8 cellular contexts compared by ENCODE assay signal in the genomic region with DNA sequence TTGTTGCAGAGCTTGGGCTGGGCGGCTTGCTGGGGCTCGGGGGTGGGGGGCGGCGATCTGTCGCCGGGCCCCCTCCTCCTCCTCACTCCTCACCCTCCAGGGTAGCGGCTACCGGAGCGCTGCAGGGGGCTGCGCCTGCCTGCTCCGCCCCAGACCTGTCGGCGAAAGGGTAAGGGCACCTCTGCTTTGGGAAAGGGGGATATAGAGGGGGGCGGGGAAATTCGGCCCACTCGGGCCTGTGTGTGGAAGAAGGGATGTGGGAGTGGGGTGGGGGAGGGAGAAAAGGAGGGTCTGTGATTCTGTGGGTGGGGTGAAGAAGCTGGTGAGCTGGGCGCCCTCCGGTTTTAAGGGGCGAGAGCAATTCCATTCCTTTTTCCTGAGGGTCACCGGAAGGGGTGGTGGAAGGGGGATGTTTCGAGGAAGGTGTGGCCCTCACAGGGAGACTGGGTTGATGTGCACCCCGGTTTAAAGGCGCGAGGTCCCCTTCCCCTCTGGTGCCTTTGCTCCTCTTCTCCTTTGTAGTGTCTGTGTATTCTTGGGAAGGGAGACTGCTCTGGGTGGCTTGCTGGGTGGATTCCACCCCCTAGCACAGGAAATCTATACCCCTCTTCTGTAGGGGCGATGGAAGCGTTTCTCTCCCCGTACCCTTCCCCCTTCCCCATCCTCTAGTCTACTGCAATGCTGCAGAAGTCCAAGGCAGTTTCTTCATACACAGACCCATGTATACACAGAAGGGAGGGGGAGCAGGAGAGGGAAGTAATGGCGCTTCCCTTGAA. TPM values are rescaled to one million over a fixed set of nuclear protein-coding genes. Genes with fewer than 3 reads are reported as not detected.
DNase-seq lines count a peak whose midpoint lies in the region; ATAC-seq, FAIRE-seq and TF ChIP-seq lines count a peak whose summit lies in the region.

No MANE protein-coding gene starts in this region.

- no peaks in the 10 kb centered on the region for H3K9me3 Mint-ChIP-seq in T-cell

- peak overlapping the region; percentile 79 for H3K4me3 ChIP-seq in A549
- peak overlapping the region; percentile 99 for H3K4me3 ChIP-seq in GM12875 (ENCODE audit: low read depth, low read length)
- peak overlapping the region; percentile 94 for H3K4me3 ChIP-seq in HUES6 (ENCODE audit: low read depth, low read length)
- peak overlapping the region; percentile 82 to 89 for H3K4me3 ChIP-seq in duodenal mucosa (ENCODE audit: low read depth in 1 of 2, low read length in 2 of 2)
- peak overlapping the region; percentile 87 to 91 for H3K4me3 ChIP-seq in testis

- TF ChIP-seq CTCF in A549 (IDR thresholded peaks at IDR 0.05) (no peak), GM12875 (IDR thresholded peaks at IDR 0.05; ENCODE audit: borderline replicate concordance, insufficient read depth, low read depth, low read length) (no peak), testis (IDR thresholded peaks at IDR 0.05) (no peak)

- H3K9ac ChIP-seq in HUES6 (ENCODE audit: low read length) (peak overlapping the region; percentile 97), duodenal mucosa (ENCODE audit: low read depth in 1 of 2, low read length in 2 of 2) (peak overlapping the region; percentile 67 to 81)

- H3K27me3 ChIP-seq in HUES6 (ENCODE audit: control insufficient read depth, insufficient read depth, low read length) = no peaks in the 10 kb centered on the region
- no peaks in the 10 kb centered on the region for H3K27me3 ChIP-seq in duodenal mucosa (ENCODE audit: control insufficient read depth in 1 of 2, insufficient read depth in 2 of 2, low read length in 2 of 2)
- no peaks in the 10 kb centered on the region for H3K27me3 ChIP-seq in testis

- H3K4me1 ChIP-seq in A549 (peaks cover 26% of the 10 kb centered on the region), HUES6 (ENCODE audit: control insufficient read depth, insufficient read depth, low read length) (peaks cover 12% of the 10 kb centered on the region), duodenal mucosa (ENCODE audit: control insufficient read depth in 1 of 2, insufficient read depth in 2 of 2, low read length in 2 of 2) (peaks cover 10 to 15% of the 10 kb centered on the region in 2 donors), testis (peaks cover 4% of the 10 kb centered on the region)

- H3K36me3 Mint-ChIP-seq in T-cell = peaks cover 4% of the 10 kb centered on the region

- no peak for TF ChIP-seq RAD21 in A549 (conservative IDR thresholded peaks at IDR 0.05 in 1 of 2, IDR thresholded peaks at IDR 0.05 in 1 of 2)

- CTCF ChIA-PET in A549 (lab: Yijun Ruan, JAX) (interaction anchor here (0.5 to 2.0 kb wide), 4 partner anchors 21 to 175 kb away, joined by 3 to 9 read pairs (median 4); no protein-coding TSS in a partner anchor), T-cell (lab: Charles Lee) (interaction anchor here in 1 of 2 donors (0.6 to 0.7 kb wide), 2 partner anchors 309 to 1086 kb away, joined by 3 read pairs; a partner anchor contains a TSS)

- H3K36me3 ChIP-seq in HUES6 (ENCODE audit: control insufficient read depth, insufficient read depth, low read length) (no peaks in the 10 kb centered on the region), duodenal mucosa (ENCODE audit: control insufficient read depth in 1 of 2, insufficient read depth in 2 of 2, low read length in 2 of 2) (no peaks in the 10 kb centered on the region), testis (ENCODE audit: low read depth, missing control alignments) (no peaks in the 10 kb centered on the region)

- H3K27ac Mint-ChIP-seq in T-cell = peak overlapping the region; percentile 91 to 94

- 3% methylated on average over 16 of the region's 28 CpGs for WGBS in A549 (ENCODE audit: missing lambda C conversion rate)
- 1 to 2% methylated on average over 15 to 23 of the region's 28 CpGs for WGBS in testis, 2 donors

- peak overlapping the region; percentile 91 to 99 (median 96) for H3K4me3 Mint-ChIP-seq in T-cell

- peak; percentile 86 for FAIRE-seq in A549 (lab: Jason Lieb, UNC)

- ATAC-seq in A549 = peak; percentile 49 to 63
- peak in 3 of 4 experiments; percentile 21 to 38 (median 25) for ATAC-seq in T-cell (replicated peaks in 1 of 4)

- peak; percentile 26; the same call in 1 of the 2 replicates for TF ChIP-seq POLR2A in A549 (IDR thresholded peaks at IDR 0.05; ENCODE audit: low read length)
- no peak for TF ChIP-seq POLR2A in testis (IDR thresholded peaks at IDR 0.05)

- peak overlapping the region; percentile 76 for H3K4me2 ChIP-seq in A549

- H3K9me3 ChIP-seq in A549 (no peaks in the 10 kb centered on the region), HUES6 (ENCODE audit: control insufficient read depth, insufficient read depth, low read depth, low read length) (no peaks in the 10 kb centered on the region), duodenal mucosa (ENCODE audit: control insufficient read depth in 1 of 2, low read length in 2 of 2) (no peaks in the 10 kb centered on the region), testis (no peaks in the 10 kb centered on the region)

- DNase-seq in A549 (ENCODE audit: low read depth in 1 of 2, low spot score in 1 of 2) (peak; percentile 28 to 38), T-cell (peak in 10 of 34 experiments; percentile 1 to 26 (median 3)), lung microvascular endothelial cell (ENCODE audit: low read depth in 2 of 2) (peak; percentile 30 to 32), testis (peak; percentile 45), 8988T (no peak)

- intact Hi-C loops in testis (cut with DNase I; ENCODE audit: low total_unique reads) = no loop called here

- H3K27ac ChIP-seq in A549 (peak overlapping the region; percentile 96 to 98), HUES6 (ENCODE audit: low read depth, low read length) (peak overlapping the region; percentile 82; the same call in 1 of the 2 replicates), duodenal mucosa (ENCODE audit: low read depth, low read length) (no peak overlapping the region), testis (peak overlapping the region; percentile 92 to 99)

- POLR2A ChIA-PET in A549 (lab: Yijun Ruan, JAX) = interaction anchor here (0.5 to 1.7 kb wide), 15 partner anchors 8 to 248 kb away, joined by 3 to 17 read pairs (median 4); a partner anchor contains a TSS
- POLR2A ChIA-PET in T-cell (lab: Charles Lee) = interaction anchor here (0.6 kb wide), 3 partner anchors 14 to 452 kb away, joined by 3 to 7 read pairs (median 6); no protein-coding TSS in a partner anchor

- peaks cover 45 to 48% (median 45%) of the 10 kb centered on the region in 3 donors for H3K4me1 Mint-ChIP-seq in T-cell

- no peaks in the 10 kb centered on the region for H3K27me3 Mint-ChIP-seq in T-cell

- TF ChIP-seq EP300 in A549 (IDR thresholded peaks at IDR 0.05) = no peak

TF ChIP-seq in A549, 52 proteins besides CTCF, POLR2A, EP300 and RAD21:
- TF ChIP-seq HOXB5 (CRISPR knock-in tag; IDR thresholded peaks at IDR 0.05) = no peak
- no peak for TF ChIP-seq NR3C1 (IDR thresholded peaks at IDR 0.05)
- TF ChIP-seq BHLHE40 (IDR thresholded peaks at IDR 0.05; ENCODE audit: low read depth, low read length) = no peak
- TF ChIP-seq EHMT2 (IDR thresholded peaks at IDR 0.05; ENCODE audit: low read depth) = no peak
- TF ChIP-seq FOXS1 (CRISPR knock-in tag; IDR thresholded peaks at IDR 0.05) = no peak
- no peak for TF ChIP-seq HDAC2 (IDR thresholded peaks at IDR 0.05)
- no peak for TF ChIP-seq RFX5 (IDR thresholded peaks at IDR 0.05)
- TF ChIP-seq, protein P1, sequence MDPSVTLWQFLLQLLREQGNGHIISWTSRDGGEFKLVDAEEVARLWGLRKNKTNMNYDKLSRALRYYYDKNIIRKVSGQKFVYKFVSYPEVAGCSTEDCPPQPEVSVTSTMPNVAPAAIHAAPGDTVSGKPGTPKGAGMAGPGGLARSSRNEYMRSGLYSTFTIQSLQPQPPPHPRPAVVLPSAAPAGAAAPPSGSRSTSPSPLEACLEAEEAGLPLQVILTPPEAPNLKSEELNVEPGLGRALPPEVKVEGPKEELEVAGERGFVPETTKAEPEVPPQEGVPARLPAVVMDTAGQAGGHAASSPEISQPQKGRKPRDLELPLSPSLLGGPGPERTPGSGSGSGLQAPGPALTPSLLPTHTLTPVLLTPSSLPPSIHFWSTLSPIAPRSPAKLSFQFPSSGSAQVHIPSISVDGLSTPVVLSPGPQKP (IDR thresholded peaks at IDR 0.05; ENCODE audit: low read depth, low read length) = no peak
- TF ChIP-seq, protein P2, sequence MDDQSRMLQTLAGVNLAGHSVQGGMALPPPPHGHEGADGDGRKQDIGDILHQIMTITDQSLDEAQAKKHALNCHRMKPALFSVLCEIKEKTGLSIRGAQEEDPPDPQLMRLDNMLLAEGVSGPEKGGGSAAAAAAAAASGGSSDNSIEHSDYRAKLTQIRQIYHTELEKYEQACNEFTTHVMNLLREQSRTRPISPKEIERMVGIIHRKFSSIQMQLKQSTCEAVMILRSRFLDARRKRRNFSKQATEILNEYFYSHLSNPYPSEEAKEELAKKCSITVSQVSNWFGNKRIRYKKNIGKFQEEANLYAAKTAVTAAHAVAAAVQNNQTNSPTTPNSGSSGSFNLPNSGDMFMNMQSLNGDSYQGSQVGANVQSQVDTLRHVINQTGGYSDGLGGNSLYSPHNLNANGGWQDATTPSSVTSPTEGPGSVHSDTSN (IDR thresholded peaks at IDR 0.05) = no peak
- TF ChIP-seq JUNB (IDR thresholded peaks at IDR 0.05) = no peak
- TF ChIP-seq PHF8 (IDR thresholded peaks at IDR 0.05; ENCODE audit: borderline replicate concordance, low read depth) = no peak
- TF ChIP-seq MYC (IDR thresholded peaks at IDR 0.05; ENCODE audit: borderline replicate concordance, low read length) = no peak
- TF ChIP-seq RARB (CRISPR knock-in tag; IDR thresholded peaks at IDR 0.05) = no peak
TF ChIP-seq in A549: peak in this region for 0.

RNA-seq across cellular contexts. Expression of a gene that starts 0.9 kb away (rescaled TPM):
- polyA plus RNA-seq in A549 (2011; rRNA removed) (46.7 and 47.1 TPM in 2 replicates), A549 (2017; fragmentation: RNase III; extraction: RNeasy Plus Mini Kit Qiagen cat#74134 plus additional on column Dnase treatment) (18.2 to 19.6 TPM (median 18.7 TPM) in 3 replicates), testis (ENCODE audit: insufficient read depth, low read depth, low replicate concordance) (28.4 TPM)
- 4.8 and 5.8 TPM in 2 replicates for polyA plus RNA-seq in A549 (2012; cell fraction: cytosol; rRNA removed)
- polyA plus RNA-seq in A549 (2012; cell fraction: nucleus; rRNA removed) = 5.2 and 8.7 TPM in 2 replicates
- 57.5 and 62.1 TPM in 2 replicates for polyA minus RNA-seq in A549 (2011; rRNA and poly(A)+ RNA removed)
- total RNA-seq in T-cell (10 to 100 TPM; 57.7 to 63.4 (median 61.7) TPM), lung microvascular endothelial cell (31.8 and 41.1 TPM in 2 replicates), testis (100 to 1,000 TPM; 101 to 107 TPM)
